Comparison of ENCODE assay signal across 15 cellular contexts in the genomic region with DNA sequence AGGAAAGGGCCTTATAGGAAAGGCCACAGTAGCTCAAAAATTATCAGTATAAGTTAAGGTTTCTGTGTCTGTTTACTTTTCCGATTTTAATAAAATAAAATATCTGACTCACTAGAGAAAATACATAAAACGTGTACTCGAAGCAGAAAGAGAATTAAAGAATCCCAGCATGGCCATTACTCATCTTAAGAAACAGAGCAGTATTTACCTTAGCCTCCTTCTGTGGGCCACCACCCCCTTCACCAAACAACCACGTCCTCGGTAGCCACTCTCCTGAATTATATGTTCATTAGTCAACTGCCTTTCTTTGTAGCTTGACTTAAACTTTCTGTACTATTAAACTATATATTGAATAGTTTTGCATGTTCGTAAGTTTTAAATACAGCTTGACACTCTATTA.
DNase-seq lines count a peak whose midpoint lies in the region; ATAC-seq and TF ChIP-seq lines count a peak whose summit lies in the region.
"Had no signal": no experiment of that assay in that cellular context is flagged by ENCODE, and none has a peak within 500 bp of the region (broad histone marks: within the 10 kb centered on the region; RNA-seq: fewer than 3 reads in every experiment).

No MANE protein-coding gene starts in this region.

- no peak overlapping the region for H3K4me3 ChIP-seq in breast epithelium
- H3K4me3 ChIP-seq in RWPE2 (ENCODE audit: severe bottlenecking): no peak overlapping the region
- no peak overlapping the region for H3K4me3 ChIP-seq in left lung
- H3K4me3 ChIP-seq: BLaER1 treated with 17β-estradiol and CSF1 and Interleukin-3, amounts not matched to agents 10 nM and 100 nM; GM23338 had no signal

- H3K4me1 ChIP-seq in breast epithelium: no peaks in the 10 kb centered on the region
- H3K4me1 ChIP-seq in RWPE2 (ENCODE audit: insufficient read depth, poor library complexity, severe bottlenecking): peaks cover 17% of the 10 kb centered on the region
- no peaks in the 10 kb centered on the region for H3K4me1 ChIP-seq in left lung
- H3K4me1 ChIP-seq: BLaER1 treated with 17β-estradiol and CSF1 and Interleukin-3, amounts not matched to agents 10 nM and 100 nM had no signal

- H3K9me3 Mint-ChIP-seq in MCF 10A (ENCODE audit: unreplicated experiment) (no peaks in the 10 kb centered on the region), osteocyte (ENCODE audit: unreplicated experiment) (no peaks in the 10 kb centered on the region)
- H3K9me3 Mint-ChIP-seq in natural killer cell treated with Interleukin-12 subunit alpha and Interleukin-12 subunit beta and Interleukin-15 and Interleukin-18, amount 100 ng/mL, for 72 hours: no peaks in the 10 kb centered on the region
- H3K9me3 Mint-ChIP-seq: CD8-positive, alpha-beta T cell; GM23338 had no signal

- peak; percentile 74 for ATAC-seq in RWPE2 (ENCODE audit: low read depth)
- ATAC-seq in left lung: peak; percentile 58
- ATAC-seq in natural killer cell treated with Interleukin-12 subunit alpha and Interleukin-12 subunit beta and Interleukin-15 and Interleukin-18, amount 100 ng/mL, for 72 hours: no peak
- ATAC-seq: CD8-positive, alpha-beta T cell had no signal

- H3K36me3 Mint-ChIP-seq in MCF 10A (ENCODE audit: insufficient read depth, unreplicated experiment) (no peaks in the 10 kb centered on the region), osteocyte (ENCODE audit: unreplicated experiment) (no peaks in the 10 kb centered on the region)
- no peaks in the 10 kb centered on the region for H3K36me3 Mint-ChIP-seq in natural killer cell treated with Interleukin-12 subunit alpha and Interleukin-12 subunit beta and Interleukin-15 and Interleukin-18, amount 100 ng/mL, for 72 hours
- H3K36me3 Mint-ChIP-seq: CD8-positive, alpha-beta T cell had no signal

- TF ChIP-seq POLR2A in breast epithelium (IDR thresholded peaks at IDR 0.05): no peak

- H3K36me3 ChIP-seq in breast epithelium: no peaks in the 10 kb centered on the region
- no peaks in the 10 kb centered on the region for H3K36me3 ChIP-seq in RWPE2 (ENCODE audit: low read depth)
- no peaks in the 10 kb centered on the region for H3K36me3 ChIP-seq in left lung
- H3K36me3 ChIP-seq: BLaER1 treated with 17β-estradiol and CSF1 and Interleukin-3, amounts not matched to agents 10 nM and 100 nM had no signal

- POLR2A ChIA-PET in MCF 10A (lab: Yijun Ruan, JAX): no interaction called here

- H3K27ac ChIP-seq in breast epithelium (no peak overlapping the region), RWPE2 (ENCODE audit: poor library complexity, severe bottlenecking) (peak overlapping the region; percentile 35), left lung (no peak overlapping the region)
- H3K27ac ChIP-seq: 22Rv1; BLaER1 treated with 17β-estradiol and CSF1 and Interleukin-3, amounts not matched to agents 10 nM and 100 nM had no signal

- no TSS peak for BruUV-seq in MCF 10A (replicated peaks; lab: Mats Ljungman, UMichigan)

- H3K9me3 ChIP-seq in breast epithelium (no peaks in the 10 kb centered on the region), RWPE2 (ENCODE audit: severe bottlenecking) (no peaks in the 10 kb centered on the region), left lung (no peaks in the 10 kb centered on the region)
- H3K9me3 ChIP-seq: BLaER1 treated with 17β-estradiol and CSF1 and Interleukin-3, amounts not matched to agents 10 nM and 100 nM had no signal

- CTCF ChIA-PET in MCF 10A (lab: Yijun Ruan, JAX): interaction anchor here (0.9 to 18.8 kb wide), 5 partner anchors 9 to 184 kb away, joined by 3 to 558 read pairs (median 3); no protein-coding TSS in a partner anchor

- H3K4me3 Mint-ChIP-seq in MCF 10A (ENCODE audit: unreplicated experiment): no peak overlapping the region
- no peak overlapping the region for H3K4me3 Mint-ChIP-seq in natural killer cell treated with Interleukin-12 subunit alpha and Interleukin-12 subunit beta and Interleukin-15 and Interleukin-18, amount 100 ng/mL, for 72 hours
- H3K4me3 Mint-ChIP-seq in osteocyte (ENCODE audit: unreplicated experiment): no peak overlapping the region
- H3K4me3 Mint-ChIP-seq: B cell; CD8-positive, alpha-beta T cell; GM23338 had no signal

- H3K27me3 ChIP-seq in breast epithelium (no peaks in the 10 kb centered on the region), RWPE2 (ENCODE audit: insufficient read depth, poor library complexity, severe bottlenecking) (no peaks in the 10 kb centered on the region), left lung (no peaks in the 10 kb centered on the region)
- H3K27me3 ChIP-seq: BLaER1 treated with 17β-estradiol and CSF1 and Interleukin-3, amounts not matched to agents 10 nM and 100 nM had no signal

- peak overlapping the region; percentile 52 for H3K27ac Mint-ChIP-seq in MCF 10A (ENCODE audit: low read depth, unreplicated experiment)
- H3K27ac Mint-ChIP-seq in natural killer cell treated with Interleukin-12 subunit alpha and Interleukin-12 subunit beta and Interleukin-15 and Interleukin-18, amount 100 ng/mL, for 72 hours: no peak overlapping the region
- H3K27ac Mint-ChIP-seq in osteocyte (ENCODE audit: unreplicated experiment): no peak overlapping the region
- H3K27ac Mint-ChIP-seq: B cell; CD8-positive, alpha-beta T cell; GM23338 had no signal

- H3K4me1 Mint-ChIP-seq in MCF 10A (ENCODE audit: insufficient read depth, unreplicated experiment) (peaks cover 15% of the 10 kb centered on the region), osteocyte (ENCODE audit: unreplicated experiment) (peaks cover 9% of the 10 kb centered on the region)
- peaks cover 7 to 8% of the 10 kb centered on the region in 2 donors for H3K4me1 Mint-ChIP-seq in natural killer cell treated with Interleukin-12 subunit alpha and Interleukin-12 subunit beta and Interleukin-15 and Interleukin-18, amount 100 ng/mL, for 72 hours (ENCODE audit: low read depth in 2 of 2)
- H3K4me1 Mint-ChIP-seq: B cell had no signal

- DNase-seq in MCF 10A (ENCODE audit: unreplicated experiment) (no peak), breast epithelium (ENCODE audit: low spot score in 2 of 2) (no peak), RWPE2 (ENCODE audit: low spot score) (no peak), left lung (no peak), osteocyte (ENCODE audit: extremely low spot score, unreplicated experiment) (no peak)
- no peak for DNase-seq in natural killer cell treated with Interleukin-12 subunit alpha and Interleukin-12 subunit beta and Interleukin-15 and Interleukin-18, amount 100 ng/mL, for 72 hours (ENCODE audit: low spot score)
- DNase-seq in NK-92 treated with Interleukin-12 subunit alpha and Interleukin-12 subunit beta, amount 100 ng/mL, for 24 hours (lab: John Stamatoyannopoulos, UW): no peak
- DNase-seq: Calu3; CD8-positive, alpha-beta T cell; GDM1; HCEC 1CT had no signal

- no peak for TF ChIP-seq CTCF in MCF 10A (IDR thresholded peaks at IDR 0.05; ENCODE audit: unreplicated experiment)
- TF ChIP-seq CTCF in breast epithelium (IDR thresholded peaks at IDR 0.05): no peak
- no peak for TF ChIP-seq CTCF in RWPE2 (IDR thresholded peaks at IDR 0.05; ENCODE audit: poor library complexity, severe bottlenecking)
- TF ChIP-seq CTCF in left lung (IDR thresholded peaks at IDR 0.05): no peak
- no peak for TF ChIP-seq CTCF in osteocyte (IDR thresholded peaks at IDR 0.05)

- no peaks in the 10 kb centered on the region for H3K27me3 Mint-ChIP-seq in MCF 10A (ENCODE audit: insufficient read depth, unreplicated experiment)
- H3K27me3 Mint-ChIP-seq in natural killer cell treated with Interleukin-12 subunit alpha and Interleukin-12 subunit beta and Interleukin-15 and Interleukin-18, amount 100 ng/mL, for 72 hours: no peaks in the 10 kb centered on the region
- no peaks in the 10 kb centered on the region for H3K27me3 Mint-ChIP-seq in osteocyte (ENCODE audit: unreplicated experiment)
- H3K27me3 Mint-ChIP-seq: B cell had no signal

- intact Hi-C loops in MCF 10A (cut with micrococcal nuclease) (no loop called here), breast epithelium (cut with DNase I; ENCODE audit: low total_unique reads) (no loop called here), left lung (cut with DNase I) (no loop called here)

Comparison
In these comparisons a context has a peak if more than half of its experiments do, and no peak if none do; other contexts are left out.
1. ATAC-seq: peak in RWPE2 (single experiment) and left lung (single experiment); none in natural killer cell treated with Interleukin-12 subunit alpha and Interleukin-12 subunit beta and Interleukin-15 and Interleukin-18, amount 100 ng/mL, for 72 hours (0 of 2).